ENCODE assay signal across 22 cellular contexts in the genomic region with DNA sequence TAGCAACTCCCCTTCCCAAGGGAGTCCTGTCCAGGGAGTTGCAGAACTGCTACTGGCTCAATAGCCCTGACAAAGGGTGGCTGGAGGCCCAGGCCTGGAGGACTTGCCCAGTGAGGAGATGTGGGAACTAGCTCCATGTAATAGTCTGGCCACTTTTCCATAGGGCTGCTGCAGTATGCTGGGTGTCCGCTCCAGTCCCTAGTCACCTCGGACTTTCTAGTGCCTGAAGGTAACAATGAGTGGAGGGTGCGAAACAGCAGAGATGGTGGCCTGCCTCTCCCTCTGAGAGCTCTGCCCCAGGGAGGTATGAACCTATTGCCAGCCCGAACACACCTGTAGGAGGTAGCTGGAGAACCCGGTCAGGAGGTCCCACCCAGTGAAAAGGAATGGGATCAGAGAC. TPM values are rescaled to one million over a fixed set of nuclear protein-coding genes. Genes with fewer than 3 reads are reported as not detected.
A peak's percentile ranks its signal among the peaks of the same experiment; 100 is the strongest.
DNase-seq lines count a peak whose midpoint lies in the region; ATAC-seq, FAIRE-seq and TF ChIP-seq lines count a peak whose summit lies in the region.
"Had no signal": no experiment of that assay in that cellular context is flagged by ENCODE, and none has a peak within 500 bp of the region (broad histone marks: within the 10 kb centered on the region; RNA-seq: fewer than 3 reads in every experiment).

No MANE protein-coding gene starts in this region.

- 89 to 96% (median 92%) methylated on average over 3 to 5 of the region's 5 CpGs for WGBS in spleen, 5 donors

- intact Hi-C loops in spleen (cut with DNase I; ENCODE audit: low total_unique reads) = no loop called here
- intact Hi-C loops in upper lobe of right lung (cut with DNase I) = no loop called here

- ATAC-seq in upper lobe of right lung = peak; percentile 22
- ATAC-seq: A549; CD8-positive, alpha-beta T cell had no signal

- H3K4me3 ChIP-seq in bronchial epithelial cell (ENCODE audit: low read depth, low read length) (no peak overlapping the region), spleen (no peak overlapping the region), upper lobe of right lung (no peak overlapping the region)
- H3K4me3 ChIP-seq: A549; BLaER1 treated with 17β-estradiol and CSF1 and Interleukin-3, amounts not matched to agents 10 nM and 100 nM had no signal

- H3K36me3 ChIP-seq in bronchial epithelial cell (ENCODE audit: control insufficient read depth, insufficient read depth, low read length) (no peaks in the 10 kb centered on the region), spleen (no peaks in the 10 kb centered on the region), upper lobe of right lung (no peaks in the 10 kb centered on the region)
- H3K36me3 ChIP-seq: BLaER1 treated with 17β-estradiol and CSF1 and Interleukin-3, amounts not matched to agents 10 nM and 100 nM had no signal

- H3K27ac ChIP-seq in spleen = no peak overlapping the region
- H3K27ac ChIP-seq in upper lobe of right lung = no peak overlapping the region
- H3K27ac ChIP-seq: 22Rv1; A549; BLaER1 treated with 17β-estradiol and CSF1 and Interleukin-3, amounts not matched to agents 10 nM and 100 nM; C4-2B had no signal

- TF ChIP-seq CTCF in bronchial epithelial cell (IDR thresholded peaks at IDR 0.05; ENCODE audit: insufficient read depth, low read length, severe bottlenecking) (no peak), spleen (IDR thresholded peaks at IDR 0.05 in 8 of 11, conservative IDR thresholded peaks at IDR 0.05 in 3 of 11) (no peak), upper lobe of right lung (IDR thresholded peaks at IDR 0.05) (no peak)

- no peak for DNase-seq in bronchial epithelial cell (ENCODE audit: low read depth)
- peak; percentile 41 for DNase-seq in spleen
- peak; percentile 29 for DNase-seq in upper lobe of right lung
- no peak for DNase-seq in NCI-H187 treated with DMSO at 0.1 percent for 48 hours (lab: John Stamatoyannopoulos, UW)
- DNase-seq in stimulated activated CD4-positive, alpha-beta T cell treated with anti-CD3 and anti-CD28 coated beads, Interleukin-12 subunit alpha, Interleukin-12 subunit beta, amount 100 ng/mL, for 4 hours = no peak
- DNase-seq: AML-193; Caco-2; Calu3; CD4-positive, alpha-beta T cell; CD8-positive, alpha-beta T cell; DMS79 treated with DMSO at 0.1 percent for 48 hours; GF-D8 had no signal

- H3K9me3 ChIP-seq in spleen (no peaks in the 10 kb centered on the region), upper lobe of right lung (no peaks in the 10 kb centered on the region)
- H3K9me3 ChIP-seq: A549, Caco-2 had no signal

- no peak for TF ChIP-seq POLR2A in spleen (IDR thresholded peaks at IDR 0.05)

- H3K4me1 ChIP-seq in spleen = no peaks in the 10 kb centered on the region
- H3K4me1 ChIP-seq in upper lobe of right lung = no peaks in the 10 kb centered on the region
- H3K4me1 ChIP-seq: A549; BLaER1 treated with 17β-estradiol and CSF1 and Interleukin-3, amounts not matched to agents 10 nM and 100 nM; Caco-2 had no signal

- H3K27me3 ChIP-seq in bronchial epithelial cell (ENCODE audit: control insufficient read depth, insufficient read depth, low read length) (no peaks in the 10 kb centered on the region), spleen (replicated peaks in 1 of 7) (no peaks in the 10 kb centered on the region), upper lobe of right lung (no peaks in the 10 kb centered on the region)
- H3K27me3 ChIP-seq: BLaER1 treated with 17β-estradiol and CSF1 and Interleukin-3, amounts not matched to agents 10 nM and 100 nM had no signal

- peak; percentile 81 for FAIRE-seq in bronchial epithelial cell (lab: Jason Lieb, UNC)
- FAIRE-seq: A549, D721Med, G401.6, GM12891, GM19239 had no signal

RNA-seq across cellular contexts. Expression of a gene that starts 42.0 kb away (rescaled TPM):
- total RNA-seq in bronchial epithelial cell = 0.13 and 0.26 TPM in 2 replicates
- total RNA-seq in spleen = 10 to 100 TPM in 3 of 7 donors, 1 to 10 TPM in 4; 6.7 to 18.9 (median 8.9) TPM
- 10 to 100 TPM in 1 of 3 donors, 1 to 10 TPM in 2; 2.7 to 20.9 (median 3.7) TPM for polyA plus RNA-seq in spleen
- total RNA-seq in upper lobe of right lung = 0.90 TPM
- total RNA-seq: A172, Caco-2, Calu3 had no signal
- polyA plus RNA-seq: A549, BJ had no signal

Comparison
In these comparisons a context has a peak if more than half of its experiments do, and no peak if none do; other contexts are left out.
1. DNase-seq: peak in spleen (single experiment) and upper lobe of right lung (single experiment); none in bronchial epithelial cell (single experiment), NCI-H187 treated with DMSO at 0.1 percent for 48 hours (single experiment) and stimulated activated CD4-positive, alpha-beta T cell treated with anti-CD3 and anti-CD28 coated beads, Interleukin-12 subunit alpha, Interleukin-12 subunit beta, amount 100 ng/mL, for 4 hours (single experiment).